11 cellular contexts compared by ENCODE assay signal in genomic region chr15:78167227-78167888, GRCh38. TPM values are rescaled to one million over a fixed set of nuclear protein-coding genes. Genes with fewer than 3 reads are reported as not detected.
A peak's percentile ranks its signal among the peaks of the same experiment; 100 is the strongest.
DNase-seq lines count a peak whose midpoint lies in the region; ATAC-seq and TF ChIP-seq lines count a peak whose summit lies in the region.
"Had no signal": no experiment of that assay in that cellular context is flagged by ENCODE, and none has a peak within 500 bp of the region (broad histone marks: within the 10 kb centered on the region; RNA-seq: fewer than 3 reads in every experiment).

No MANE protein-coding gene starts in this region.

- intact Hi-C loops in activated CD8-positive, alpha-beta T cell treated with anti-CD3 and anti-CD28 coated beads for 36 hours (cut with micrococcal nuclease), result no loop called here

- no peak overlapping the region for H3K27ac ChIP-seq in DOHH2 (ENCODE audit: low read depth, low read length)
- H3K27ac ChIP-seq: right lobe of liver had no signal

- no peaks in the 10 kb centered on the region for H3K9me3 Mint-ChIP-seq in activated CD8-positive, alpha-beta T cell treated with anti-CD3 and anti-CD28 coated beads for 36 hours
- H3K9me3 Mint-ChIP-seq in glutamatergic neuron (ENCODE audit: unreplicated experiment), result no peaks in the 10 kb centered on the region

- no peak overlapping the region for H3K4me3 ChIP-seq in DOHH2 (ENCODE audit: low read length)
- H3K4me3 ChIP-seq: right lobe of liver had no signal

- peak overlapping the region; percentile 82 for H3K27ac Mint-ChIP-seq in activated CD8-positive, alpha-beta T cell treated with anti-CD3 and anti-CD28 coated beads for 36 hours
- no peak overlapping the region for H3K27ac Mint-ChIP-seq in glutamatergic neuron (ENCODE audit: unreplicated experiment)

- no peaks in the 10 kb centered on the region for H3K27me3 Mint-ChIP-seq in activated CD8-positive, alpha-beta T cell treated with anti-CD3 and anti-CD28 coated beads for 36 hours
- peaks cover 2% of the 10 kb centered on the region for H3K27me3 Mint-ChIP-seq in glutamatergic neuron (ENCODE audit: unreplicated experiment)

- peak overlapping the region; percentile 25 for H3K4me2 ChIP-seq in DOHH2 (ENCODE audit: low read length)

- H3K9me3 ChIP-seq in DOHH2 (ENCODE audit: control insufficient read depth, insufficient read depth, low read length), result peaks cover 3% of the 10 kb centered on the region; the same call in 1 of the 2 replicates
- H3K9me3 ChIP-seq: right lobe of liver had no signal

- CTCF ChIA-PET in activated CD8-positive, alpha-beta T cell treated with anti-CD3 and anti-CD28 coated beads for 36 hours (lab: Charles Lee), result interaction anchor here (1.0 to 3.2 kb wide), 7 partner anchors 11 to 208 kb away, joined by 3 to 14 read pairs (median 5); no protein-coding TSS in a partner anchor

- H3K36me3 ChIP-seq in DOHH2 (ENCODE audit: control insufficient read depth, low read length), result peaks cover 83% of the 10 kb centered on the region

- no peaks in the 10 kb centered on the region for H3K27me3 ChIP-seq in DOHH2 (ENCODE audit: control insufficient read depth, low read length)
- H3K27me3 ChIP-seq: right lobe of liver had no signal

- DNase-seq in activated CD8-positive, alpha-beta T cell treated with anti-CD3 and anti-CD28 coated beads for 36 hours, result peak; percentile 60
- DNase-seq in hippocampal formation (lab: John Stamatoyannopoulos, UW) (no peak), glutamatergic neuron (no peak), hepatic stellate cell (ENCODE audit: low spot score) (no peak)
- DNase-seq: islet precursor cell; right lobe of liver; stimulated activated naive CD4-positive, alpha-beta T cell treated with Interleukin-2 at 50 U/mL for 16 hours had no signal

- peak; percentile 65 for ATAC-seq in GM19328 (IDR thresholded peaks at IDR 0.05; ENCODE audit: unreplicated experiment)
- ATAC-seq in HG02981 (IDR thresholded peaks at IDR 0.05; ENCODE audit: unreplicated experiment), result peak; percentile 77
- peak; percentile 99 for ATAC-seq in activated CD8-positive, alpha-beta T cell treated with anti-CD3 and anti-CD28 coated beads for 36 hours
- ATAC-seq in HG03097 (IDR thresholded peaks at IDR 0.05; ENCODE audit: low FRiP score, unreplicated experiment), result no peak

- no peaks in the 10 kb centered on the region for H3K9me2 ChIP-seq in DOHH2 (replicated peaks; ENCODE audit: control insufficient read depth, low read length)

- H3F3A ChIP-seq in DOHH2 (ENCODE audit: control insufficient read depth, insufficient read depth), result no peaks in the 10 kb centered on the region

- TF ChIP-seq CTCF in DOHH2 (IDR thresholded peaks at IDR 0.05; ENCODE audit: low read depth, low read length, poor library complexity, severe bottlenecking), result no peak
- no peak for TF ChIP-seq CTCF in activated CD8-positive, alpha-beta T cell treated with anti-CD3 and anti-CD28 coated beads for 36 hours (IDR thresholded peaks at IDR 0.05)
- TF ChIP-seq CTCF in glutamatergic neuron (IDR thresholded peaks at IDR 0.05; ENCODE audit: partially characterized antibody, unreplicated experiment), result no peak

- H3K36me3 Mint-ChIP-seq in activated CD8-positive, alpha-beta T cell treated with anti-CD3 and anti-CD28 coated beads for 36 hours (ENCODE audit: low read depth), result peaks cover 56% of the 10 kb centered on the region
- no peaks in the 10 kb centered on the region for H3K36me3 Mint-ChIP-seq in glutamatergic neuron (ENCODE audit: unreplicated experiment)

- no peaks in the 10 kb centered on the region for H4K20me1 ChIP-seq in DOHH2 (ENCODE audit: control insufficient read depth, insufficient read depth, low read depth, low read length)

- POLR2A ChIA-PET in activated CD8-positive, alpha-beta T cell treated with anti-CD3 and anti-CD28 coated beads for 36 hours (lab: Charles Lee), result interaction anchor here (0.7 to 1.3 kb wide), 5 partner anchors 10 to 458 kb away, joined by 3 to 4 read pairs (median 3); partner anchors contain the start of gene CIB2

- H3K4me1 ChIP-seq in DOHH2 (ENCODE audit: control insufficient read depth, low read length), result peaks cover 22% of the 10 kb centered on the region
- H3K4me1 ChIP-seq: right lobe of liver had no signal

- no peaks in the 10 kb centered on the region for H3K79me2 ChIP-seq in DOHH2 (ENCODE audit: control insufficient read depth, low read length)

- no peak overlapping the region for H3K4me3 Mint-ChIP-seq in activated CD8-positive, alpha-beta T cell treated with anti-CD3 and anti-CD28 coated beads for 36 hours
- H3K4me3 Mint-ChIP-seq in glutamatergic neuron (ENCODE audit: unreplicated experiment), result no peak overlapping the region

- peaks cover 20% of the 10 kb centered on the region for H3K4me1 Mint-ChIP-seq in activated CD8-positive, alpha-beta T cell treated with anti-CD3 and anti-CD28 coated beads for 36 hours (ENCODE audit: low read depth)
- H3K4me1 Mint-ChIP-seq in glutamatergic neuron (ENCODE audit: low read depth, unreplicated experiment), result no peaks in the 10 kb centered on the region

RNA-seq across cellular contexts. Expression of gene IDH3A, which starts 18.2 kb away (rescaled TPM):
- 100 to 1,000 TPM; 106 to 110 TPM for total RNA-seq in activated CD8-positive, alpha-beta T cell treated with anti-CD3 and anti-CD28 coated beads for 36 hours
- 40.2 TPM for total RNA-seq in glutamatergic neuron (ENCODE audit: unreplicated experiment)

RNA-seq across cellular contexts. Expression of gene CIB2, which starts 36.1 kb away (rescaled TPM):
- total RNA-seq in activated CD8-positive, alpha-beta T cell treated with anti-CD3 and anti-CD28 coated beads for 36 hours, result 1 to 10 TPM; 1.6 TPM
- 131 TPM for total RNA-seq in glutamatergic neuron (ENCODE audit: unreplicated experiment)

Comparison
In these comparisons a context has a peak if more than half of its experiments do, and no peak if none do; other contexts are left out.
1. RNA of gene CIB2, which starts 36.1 kb away (total RNA-seq): 131 TPM in glutamatergic neuron (single experiment); 1.6 TPM in activated CD8-positive, alpha-beta T cell treated with anti-CD3 and anti-CD28 coated beads for 36 hours; every median in the first group is over 10 times any median in the second.